Comparison of ENCODE assay signal across 20 cellular contexts in genomic region chr1:199174336-199174735, GRCh38.
DNase-seq lines count a peak whose midpoint lies in the region; ATAC-seq, FAIRE-seq and TF ChIP-seq lines count a peak whose summit lies in the region.
"Had no signal": no experiment of that assay in that cellular context is flagged by ENCODE, and none has a peak within 500 bp of the region (broad histone marks: within the 10 kb centered on the region; RNA-seq: fewer than 3 reads in every experiment).

No MANE protein-coding gene starts in this region.

- H3K4me3 Mint-ChIP-seq in central memory CD8-positive, alpha-beta T cell: peak overlapping the region; percentile 19
- H3K4me3 Mint-ChIP-seq in stimulated activated naive B cell treated with anti-CD40 and anti-IgM and Interleukin-4, amounts not matched to agents 10 μg/mL and 1 μg/mL and 100 μg/mL, for 72 hours: no peak overlapping the region
- H3K4me3 Mint-ChIP-seq: activated CD4-positive, alpha-beta memory T cell treated with anti-CD3 and anti-CD28 coated beads for 36 hours had no signal

- FAIRE-seq in D721Med (lab: Jason Lieb, UNC): no peak
- FAIRE-seq: endothelial cell of umbilical vein, frontal cortex, H54, TTC549 had no signal

- TF ChIP-seq CTCF in D721Med (IDR thresholded peaks at IDR 0.05; ENCODE audit: insufficient read depth, missing control alignments): no peak

- peak; percentile 27 for DNase-seq in Right ventricle myocardium superior
- DNase-seq in cardiac septum (ENCODE audit: low spot score): no peak
- peak; percentile 1 for DNase-seq in NCI-H226
- no peak for DNase-seq in central memory CD8-positive, alpha-beta T cell (ENCODE audit: low spot score in 2 of 2)
- DNase-seq in stimulated activated naive B cell treated with anti-CD40 and anti-IgM and Interleukin-4, amounts not matched to agents 10 μg/mL and 1 μg/mL and 100 μg/mL, for 72 hours: no peak
- no peak for DNase-seq in D721Med (ENCODE audit: insufficient read length, low spot score)
- DNase-seq: activated CD4-positive, alpha-beta memory T cell treated with anti-CD3 and anti-CD28 coated beads for 36 hours; GF-D8; KBM-7; NCI-H1092; NCI-H69; right lobe of liver; stimulated activated CD4-positive, alpha-beta T cell treated with anti-CD3 and anti-CD28 coated beads, Interleukin-2, amount 100 ng/mL, for 24 hours had no signal

- intact Hi-C loops in Right ventricle myocardium superior (cut with DNase I) (no loop called here), cardiac septum (cut with DNase I) (no loop called here)

- H3K27ac Mint-ChIP-seq in central memory CD8-positive, alpha-beta T cell (ENCODE audit: low read depth): peak overlapping the region; percentile 79
- H3K27ac Mint-ChIP-seq in stimulated activated naive B cell treated with anti-CD40 and anti-IgM and Interleukin-4, amounts not matched to agents 10 μg/mL and 1 μg/mL and 100 μg/mL, for 72 hours: peak overlapping the region; percentile 53
- H3K27ac Mint-ChIP-seq: activated CD4-positive, alpha-beta memory T cell treated with anti-CD3 and anti-CD28 coated beads for 36 hours; activated T-helper 2 cell treated with anti-CD3 and anti-CD28 coated beads, Interferon-gamma antibody, Interleukin-2, Interleukin-4, amounts not matched to agents 10 μg/mL and 5 μg/mL and 100 μg/mL, durations not matched to agents 14 hours and 24 hours and 36 hours had no signal

- ATAC-seq in Right ventricle myocardium superior (ENCODE audit: poor library complexity) (peak; percentile 34), HG03442 (IDR thresholded peaks at IDR 0.05; ENCODE audit: unreplicated experiment) (no peak), HG02981 (IDR thresholded peaks at IDR 0.05; ENCODE audit: unreplicated experiment) (no peak)
- ATAC-seq in central memory CD8-positive, alpha-beta T cell (replicated peaks; ENCODE audit: extremely low read depth, poor library complexity, severe bottlenecking): no peak
- no peak for ATAC-seq in stimulated activated naive B cell treated with anti-CD40 and anti-IgM and Interleukin-4, amounts not matched to agents 10 μg/mL and 1 μg/mL and 100 μg/mL, for 72 hours (replicated peaks)
- ATAC-seq: right lobe of liver had no signal

- H3K36me3 Mint-ChIP-seq in central memory CD8-positive, alpha-beta T cell (ENCODE audit: insufficient read depth): peaks cover 6% of the 10 kb centered on the region
- H3K36me3 Mint-ChIP-seq in stimulated activated naive B cell treated with anti-CD40 and anti-IgM and Interleukin-4, amounts not matched to agents 10 μg/mL and 1 μg/mL and 100 μg/mL, for 72 hours: no peaks in the 10 kb centered on the region
- H3K36me3 Mint-ChIP-seq: activated CD4-positive, alpha-beta memory T cell treated with anti-CD3 and anti-CD28 coated beads for 36 hours had no signal

- H3K27me3 Mint-ChIP-seq in central memory CD8-positive, alpha-beta T cell: no peaks in the 10 kb centered on the region
- H3K27me3 Mint-ChIP-seq in stimulated activated naive B cell treated with anti-CD40 and anti-IgM and Interleukin-4, amounts not matched to agents 10 μg/mL and 1 μg/mL and 100 μg/mL, for 72 hours: peaks cover 20 to 28% of the 10 kb centered on the region in 2 donors
- H3K27me3 Mint-ChIP-seq: activated CD4-positive, alpha-beta memory T cell treated with anti-CD3 and anti-CD28 coated beads for 36 hours had no signal

- H3K9me3 Mint-ChIP-seq in central memory CD8-positive, alpha-beta T cell: no peaks in the 10 kb centered on the region
- no peaks in the 10 kb centered on the region for H3K9me3 Mint-ChIP-seq in stimulated activated naive B cell treated with anti-CD40 and anti-IgM and Interleukin-4, amounts not matched to agents 10 μg/mL and 1 μg/mL and 100 μg/mL, for 72 hours
- H3K9me3 Mint-ChIP-seq: activated CD4-positive, alpha-beta memory T cell treated with anti-CD3 and anti-CD28 coated beads for 36 hours; activated T-helper 2 cell treated with anti-CD3 and anti-CD28 coated beads, Interferon-gamma antibody, Interleukin-2, Interleukin-4, amounts not matched to agents 10 μg/mL and 5 μg/mL and 100 μg/mL, durations not matched to agents 14 hours and 24 hours and 36 hours had no signal

- peaks cover 51% of the 10 kb centered on the region for H3K4me1 Mint-ChIP-seq in central memory CD8-positive, alpha-beta T cell
- peaks cover 24 to 34% of the 10 kb centered on the region in 2 donors for H3K4me1 Mint-ChIP-seq in stimulated activated naive B cell treated with anti-CD40 and anti-IgM and Interleukin-4, amounts not matched to agents 10 μg/mL and 1 μg/mL and 100 μg/mL, for 72 hours

Comparison
In these comparisons a context has a peak if more than half of its experiments do, and no peak if none do; other contexts are left out.
1. DNase-seq: peak in Right ventricle myocardium superior (single experiment) and NCI-H226 (single experiment); none in cardiac septum (single experiment), central memory CD8-positive, alpha-beta T cell (0 of 2), stimulated activated naive B cell treated with anti-CD40 and anti-IgM and Interleukin-4, amounts not matched to agents 10 μg/mL and 1 μg/mL and 100 μg/mL, for 72 hours (single experiment) and D721Med (single experiment).